16 cellular contexts compared by ENCODE assay signal in genomic region chr2:180663016-180663471, GRCh38.
DNase-seq lines count a peak whose midpoint lies in the region; ATAC-seq, FAIRE-seq and TF ChIP-seq lines count a peak whose summit lies in the region.
"Had no signal": no experiment of that assay in that cellular context is flagged by ENCODE, and none has a peak within 500 bp of the region (broad histone marks: within the 10 kb centered on the region; RNA-seq: fewer than 3 reads in every experiment).

No MANE protein-coding gene starts in this region.

- H3K36me3 ChIP-seq in liver (ENCODE audit: control insufficient read depth in 4 of 4, insufficient read depth in 3 of 4, low read depth in 1 of 4, low read length in 3 of 4) = no peaks in the 10 kb centered on the region
- H3K36me3 ChIP-seq in HepG2 (replicated peaks in 1 of 2; ENCODE audit: control insufficient read depth in 1 of 2, insufficient read depth in 2 of 2, low read length in 2 of 2) = no peaks in the 10 kb centered on the region
- H3K36me3 ChIP-seq: esophagus muscularis mucosa, neutrophil had no signal

- DNase-seq in HepG2 (ENCODE audit: low spot score) = no peak
- peak; percentile 43 for DNase-seq in NCI-H446 treated with DMSO at 0.1 percent for 48 hours (lab: John Stamatoyannopoulos, UW)
- DNase-seq in HT-29 (ENCODE audit: low spot score) = no peak
- no peak for DNase-seq in SIG-M5 (lab: John Stamatoyannopoulos, UW)
- no peak for DNase-seq in AG08396 (ENCODE audit: low spot score)
- DNase-seq: activated CD4-positive, alpha-beta T cell treated with anti-CD3 and anti-CD28 coated beads for 48 hours; activated T-cell treated with anti-CD3 and anti-CD28 coated beads, Interleukin-2, amount 50 U/mL, for 24 hours; amniotic stem cell; NCI-H1417 treated with DMSO at 0.1 percent for 48 hours; NCI-H510A treated with DMSO at 0.1 percent for 48 hours had no signal

- 39% methylated on average over 3 of the region's 3 CpGs for WGBS in liver
- 3% methylated on average over 3 of the region's 3 CpGs for WGBS in HepG2 (ENCODE audit: low lambda C conversion rate)

- H2AFZ ChIP-seq in HepG2 (ENCODE audit: low read length) = no peak overlapping the region

- H3K9ac ChIP-seq in liver (ENCODE audit: low read depth in 1 of 2, low read length in 2 of 2) (no peak overlapping the region), HepG2 (ENCODE audit: insufficient read depth, low read depth, low read length) (no peak overlapping the region)

- intact Hi-C loops in HepG2 (cut with micrococcal nuclease; ENCODE audit: unreplicated experiment) = no loop called here

- no TSS peak for BruUV-seq in HepG2 (replicated peaks; lab: Mats Ljungman, UMichigan)

- TF ChIP-seq RAD21 in liver (IDR thresholded peaks at IDR 0.05) (no peak), HepG2 (CRISPR knock-in tag; IDR thresholded peaks at IDR 0.05) (no peak)

- no peak for FAIRE-seq in HepG2 (lab: Jason Lieb, UNC)

- H3K9me3 ChIP-seq in liver (ENCODE audit: control insufficient read depth in 4 of 4, low read length in 3 of 4) (no peaks in the 10 kb centered on the region), HepG2 (ENCODE audit: low read length) (no peaks in the 10 kb centered on the region)
- H3K9me3 ChIP-seq: esophagus muscularis mucosa, neutrophil had no signal

- CTCF ChIA-PET in HepG2 (lab: Yijun Ruan, JAX; ENCODE audit: low intra/inter-chr PET ratio, low total read pairs) = no interaction called here

- TF ChIP-seq EP300 in HepG2 (IDR thresholded peaks at IDR 0.05; ENCODE audit: low read depth in 2 of 2, low read length in 2 of 2) = no peak
- no peak for TF ChIP-seq EP300 in HepG2 (CRISPR knock-in tag; IDR thresholded peaks at IDR 0.05; ENCODE audit: borderline replicate concordance)

- POLR2A ChIA-PET in HepG2 (lab: Yijun Ruan, JAX) = no interaction called here

- H3K4me1 ChIP-seq in liver (ENCODE audit: control insufficient read depth in 4 of 4, insufficient read depth in 4 of 4, low read length in 3 of 4) (peaks cover 0 to 13% (median 2%) of the 10 kb centered on the region in 4 donors), HepG2 (ENCODE audit: insufficient read depth, low read length) (peaks cover 7% of the 10 kb centered on the region)
- H3K4me1 ChIP-seq: esophagus muscularis mucosa had no signal

- ATAC-seq in HepG2 (no peak), esophagus mucosa (peak; percentile 65), GM21526 (IDR thresholded peaks at IDR 0.05; ENCODE audit: low FRiP score, unreplicated experiment) (no peak)

- in situ Hi-C loops in HepG2 (cut with HindIII; ENCODE audit: extremely low pct_ligation_motif_present, low pct_unique_long_range_greater_than_20kb) = no loop called here

- no peak overlapping the region for H3K4me2 ChIP-seq in HepG2 (ENCODE audit: low read depth, low read length)
- H3K4me2 ChIP-seq: smooth muscle cell had no signal

- TF ChIP-seq POLR2A in HepG2 (IDR thresholded peaks at IDR 0.05; ENCODE audit: insufficient read depth in 1 of 2, low read depth in 2 of 2, low read length in 2 of 2) = no peak

- H3K4me3 ChIP-seq in liver (ENCODE audit: low read depth in 1 of 3, low read length in 3 of 3) (peak overlapping the region in 1 of 3 donors; percentile 22), HepG2 (replicated peaks in 1 of 3; ENCODE audit: insufficient read depth in 1 of 3, low read depth in 2 of 3, low read length in 3 of 3) (no peak overlapping the region)
- H3K4me3 ChIP-seq: esophagus muscularis mucosa, smooth muscle cell had no signal

- TF ChIP-seq CTCF in liver (IDR thresholded peaks at IDR 0.05; ENCODE audit: low read depth, low read length, missing input control) (no peak), HepG2 (CRISPR knock-in tag; IDR thresholded peaks at IDR 0.05) (no peak)

- H4K20me1 ChIP-seq in HepG2 (ENCODE audit: insufficient read depth, low read length) = no peaks in the 10 kb centered on the region

- H3K27ac ChIP-seq in liver (ENCODE audit: low read depth in 1 of 2, low read length in 2 of 2) (no peak overlapping the region), HepG2 (ENCODE audit: extremely low read length, insufficient read depth, low read length) (no peak overlapping the region)
- H3K27ac ChIP-seq: esophagus muscularis mucosa, neutrophil had no signal

- H3K79me2 ChIP-seq in HepG2 (ENCODE audit: insufficient read depth, low read length) = no peaks in the 10 kb centered on the region

- H3K27me3 ChIP-seq in liver (ENCODE audit: control insufficient read depth in 4 of 4, insufficient read depth in 4 of 4, low read length in 3 of 4) (no peaks in the 10 kb centered on the region), HepG2 (ENCODE audit: control insufficient read depth in 1 of 2, insufficient read depth in 2 of 2, low read length in 2 of 2) (no peaks in the 10 kb centered on the region; a peak in 1 of 5 replicates)
- H3K27me3 ChIP-seq: esophagus muscularis mucosa, neutrophil had no signal

TF ChIP-seq in liver, 16 proteins besides CTCF, POLR2A, EP300 and RAD21:
- TF ChIP-seq FOXA1 (IDR thresholded peaks at IDR 0.05) (no peak), YY1 (IDR thresholded peaks at IDR 0.05) (peak; percentile 11)

TF ChIP-seq in HepG2, 621 proteins besides CTCF, POLR2A, EP300 and RAD21 (continues in another document):
- TF ChIP-seq ZNF569 (CRISPR knock-in tag; IDR thresholded peaks at IDR 0.05; ENCODE audit: borderline replicate concordance) (no peak), RCOR2 (CRISPR knock-in tag; IDR thresholded peaks at IDR 0.05) (no peak), RFX1 (IDR thresholded peaks at IDR 0.05) (no peak), CHD4 (IDR thresholded peaks at IDR 0.05; ENCODE audit: borderline replicate concordance, low read length) (no peak), CEBPZ (IDR thresholded peaks at IDR 0.05; ENCODE audit: low read length) (no peak)
